In the genomic region with DNA sequence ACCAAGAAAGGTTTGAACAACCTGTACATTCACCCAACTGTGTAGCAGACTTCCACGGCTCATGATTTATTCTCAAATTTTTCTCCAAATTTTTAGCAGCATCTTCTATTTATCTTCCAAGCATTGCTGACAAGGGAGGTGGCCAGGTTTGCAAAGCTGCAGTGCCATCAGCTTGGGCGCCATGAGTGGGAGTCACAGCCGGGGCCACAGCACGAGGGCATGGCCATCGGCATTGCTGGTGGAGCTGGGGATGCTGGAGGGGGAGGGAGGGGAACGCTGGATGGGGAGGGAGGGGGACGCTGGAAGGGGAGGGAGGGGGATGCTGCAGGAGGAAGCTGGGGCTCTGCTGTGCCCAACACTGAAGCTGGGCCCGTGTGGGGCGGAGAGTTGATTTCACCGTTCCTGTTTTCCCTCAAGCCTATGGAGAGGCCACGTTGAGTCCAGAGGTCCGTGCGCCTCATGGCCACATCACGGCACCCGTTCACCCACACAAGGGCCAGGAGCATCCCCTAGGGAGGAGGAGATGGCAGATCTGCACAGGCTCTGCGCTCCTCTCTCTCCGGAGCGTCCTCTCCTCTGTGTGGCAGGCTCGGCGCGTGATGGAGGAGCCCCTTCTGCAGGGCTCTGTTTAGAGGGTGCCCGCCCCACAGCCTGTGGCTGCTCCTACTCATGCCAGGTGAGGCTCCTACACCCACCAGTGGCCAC, we compare ENCODE assay signal across 20 cellular contexts.
DNase-seq lines count a peak whose midpoint lies in the region; FAIRE-seq and TF ChIP-seq lines count a peak whose summit lies in the region.
"Had no signal": no experiment of that assay in that cellular context is flagged by ENCODE, and none has a peak within 500 bp of the region (broad histone marks: within the 10 kb centered on the region; RNA-seq: fewer than 3 reads in every experiment).

No MANE protein-coding gene starts in this region.

- no peaks in the 10 kb centered on the region for H3K27me3 ChIP-seq in H7 (ENCODE audit: control insufficient read depth, insufficient read depth, low read length)
- no peaks in the 10 kb centered on the region for H3K27me3 ChIP-seq in neutrophil
- H3K27me3 ChIP-seq: BE2C had no signal

- H3K4me3 ChIP-seq in H7 (ENCODE audit: insufficient read depth, low read depth, low read length) (no peak overlapping the region), neutrophil (ENCODE audit: low read depth in 1 of 2, low read length in 1 of 2) (no peak overlapping the region)
- H3K4me3 ChIP-seq: GM23338 had no signal

- H3K4me1 Mint-ChIP-seq in chondrocyte (ENCODE audit: low read depth) = no peaks in the 10 kb centered on the region
- no peaks in the 10 kb centered on the region for H3K4me1 Mint-ChIP-seq in HFFc6 (ENCODE audit: low read depth)
- H3K4me1 Mint-ChIP-seq: GM23338, IgD-negative memory B cell had no signal

- no peaks in the 10 kb centered on the region for H3K27me3 Mint-ChIP-seq in chondrocyte (ENCODE audit: low read depth)
- H3K27me3 Mint-ChIP-seq in HFFc6 (ENCODE audit: insufficient read depth) = no peaks in the 10 kb centered on the region
- H3K27me3 Mint-ChIP-seq: CD4-positive, alpha-beta T cell; IgD-negative memory B cell had no signal

- no peak overlapping the region for H3K27ac Mint-ChIP-seq in chondrocyte (ENCODE audit: unreplicated experiment)
- H3K27ac Mint-ChIP-seq in HFFc6 = no peak overlapping the region
- H3K27ac Mint-ChIP-seq: CD4-positive, alpha-beta T cell; GM23338; IgD-negative memory B cell had no signal

- FAIRE-seq in HTR-8/SVneo (lab: Jason Lieb, UNC) = no peak
- FAIRE-seq: A204.1, D721Med, G401.6, GM12891, GM18507, H54, HepG2 had no signal

- TF ChIP-seq CTCF in chondrocyte (IDR thresholded peaks at IDR 0.05) = no peak
- TF ChIP-seq CTCF in neutrophil (IDR thresholded peaks at IDR 0.05) = no peak
- no peak for TF ChIP-seq CTCF in HFFc6 (IDR thresholded peaks at IDR 0.05)

- H3K9me3 ChIP-seq in neutrophil = no peaks in the 10 kb centered on the region
- H3K9me3 ChIP-seq: BE2C, Caco-2 had no signal

- H3K27ac ChIP-seq in neutrophil = peak overlapping the region; percentile 94

- H3K36me3 ChIP-seq in H7 (replicated peaks; ENCODE audit: control insufficient read depth, insufficient read depth, low read length) = no peaks in the 10 kb centered on the region
- peaks cover 37% of the 10 kb centered on the region for H3K36me3 ChIP-seq in neutrophil
- H3K36me3 ChIP-seq: BE2C had no signal

- DNase-seq in H7 (peak; percentile 61), chondrocyte (ENCODE audit: low spot score) (peak; percentile 82), HTR-8/SVneo (ENCODE audit: insufficient read length, low spot score) (no peak), HFFc6 (no peak), NCI-H82 (lab: John Stamatoyannopoulos, UW) (no peak)
- DNase-seq: ACHN; BE2C; C1 segment of cervical spinal cord; Caco-2; CD4-positive, alpha-beta T cell had no signal

- H3K9me3 Mint-ChIP-seq in chondrocyte (ENCODE audit: low read depth) (no peaks in the 10 kb centered on the region), HFFc6 (peaks cover 52% of the 10 kb centered on the region)
- H3K9me3 Mint-ChIP-seq: CD4-positive, alpha-beta T cell had no signal

- H3K4me1 ChIP-seq in neutrophil (ENCODE audit: control insufficient read depth in 1 of 2, insufficient read depth in 1 of 2, low read depth in 1 of 2, low read length in 1 of 2) = peaks cover 44 to 46% of the 10 kb centered on the region in 2 experiments
- H3K4me1 ChIP-seq: BE2C, Caco-2 had no signal

- H3K36me3 Mint-ChIP-seq in chondrocyte (ENCODE audit: low read depth) (no peaks in the 10 kb centered on the region), HFFc6 (ENCODE audit: low read depth) (no peaks in the 10 kb centered on the region; the same call in 1 of the 2 replicates)
- H3K36me3 Mint-ChIP-seq: IgD-negative memory B cell had no signal

- no peak overlapping the region for H3K4me3 Mint-ChIP-seq in chondrocyte (ENCODE audit: unreplicated experiment)
- H3K4me3 Mint-ChIP-seq in HFFc6 = no peak overlapping the region
- H3K4me3 Mint-ChIP-seq: CD4-positive, alpha-beta T cell; GM23338; IgD-negative memory B cell had no signal

Comparison
In these comparisons a context has a peak if more than half of its experiments do, and no peak if none do; other contexts are left out.
1. DNase-seq: peak in H7 (single experiment) and chondrocyte (single experiment); none in HTR-8/SVneo (single experiment), HFFc6 (single experiment) and NCI-H82 (single experiment).